ENCODE assay signal across 26 cellular contexts in the genomic region with DNA sequence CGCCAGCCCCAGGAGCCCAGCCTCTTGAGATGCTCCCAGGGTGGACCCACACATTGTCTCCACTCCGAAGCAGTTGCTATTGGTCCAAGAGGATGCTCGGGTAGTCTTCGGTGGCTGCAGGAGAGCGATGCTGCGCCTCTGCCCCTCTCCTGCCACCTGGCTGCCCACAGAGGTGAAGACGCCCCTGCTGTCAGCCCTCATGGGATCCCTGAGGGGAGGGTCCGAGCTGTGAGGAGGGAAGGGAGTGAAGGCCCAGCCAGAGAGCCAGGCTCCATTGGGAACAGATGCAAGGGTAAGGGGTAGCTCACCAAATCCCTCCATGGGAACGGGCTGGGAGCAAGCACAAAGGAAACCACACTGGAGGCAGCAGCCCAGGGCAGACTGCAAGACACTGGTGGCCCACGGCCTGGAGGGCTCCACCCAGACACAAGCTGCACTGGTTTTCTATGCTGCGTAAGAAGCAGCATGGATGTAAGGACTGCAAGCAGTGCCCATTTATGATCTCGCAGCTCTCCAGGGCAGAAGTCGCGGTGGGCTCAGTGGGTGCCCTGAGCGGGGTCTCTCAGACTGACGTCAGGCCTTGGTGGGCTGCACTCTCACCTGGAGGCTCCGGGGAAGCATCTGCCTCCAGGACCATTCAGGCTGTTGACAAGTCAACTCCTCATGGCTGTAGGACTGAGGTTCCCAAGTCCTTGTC. TPM values are rescaled to one million over a fixed set of nuclear protein-coding genes. Genes with fewer than 3 reads are reported as not detected.
DNase-seq lines count a peak whose midpoint lies in the region; ATAC-seq and TF ChIP-seq lines count a peak whose summit lies in the region.
"Had no signal": no experiment of that assay in that cellular context is flagged by ENCODE, and none has a peak within 500 bp of the region (broad histone marks: within the 10 kb centered on the region; RNA-seq: fewer than 3 reads in every experiment).

No MANE protein-coding gene starts in this region.

- intact Hi-C loops in cardiac septum (cut with DNase I) = no loop called here
- intact Hi-C loops in left ventricle myocardium inferior (cut with micrococcal nuclease) = loop anchor here (10.0 kb wide), 1 partner anchor 57 kb away; a partner anchor contains a TSS
- intact Hi-C loops in natural killer cell (cut with micrococcal nuclease) = no loop called here

- H3K36me3 Mint-ChIP-seq in activated CD8-positive, alpha-beta memory T cell treated with anti-CD3 and anti-CD28 coated beads, Interleukin-2, amount 10 ng/mL, durations not matched to agents 7 days and 5 days = no peaks in the 10 kb centered on the region
- H3K36me3 Mint-ChIP-seq in natural killer cell = no peaks in the 10 kb centered on the region

- H3K27me3 Mint-ChIP-seq in activated CD8-positive, alpha-beta memory T cell treated with anti-CD3 and anti-CD28 coated beads, Interleukin-2, amount 10 ng/mL, durations not matched to agents 7 days and 5 days = peaks cover 12% of the 10 kb centered on the region
- peaks cover 0 to 11% of the 10 kb centered on the region in 2 donors for H3K27me3 Mint-ChIP-seq in natural killer cell (ENCODE audit: low read depth in 2 of 2)
- H3K27me3 Mint-ChIP-seq: CD4-positive, alpha-beta T cell; T-helper 17 cell had no signal

- H3K4me1 Mint-ChIP-seq in activated CD8-positive, alpha-beta memory T cell treated with anti-CD3 and anti-CD28 coated beads, Interleukin-2, amount 10 ng/mL, durations not matched to agents 7 days and 5 days = no peaks in the 10 kb centered on the region
- peaks cover 15 to 48% of the 10 kb centered on the region in 2 donors for H3K4me1 Mint-ChIP-seq in natural killer cell

- H3K4me1 ChIP-seq in left ventricle myocardium inferior (peaks cover 36% of the 10 kb centered on the region), upper lobe of left lung (peaks cover 15 to 24% (median 20%) of the 10 kb centered on the region in 4 donors)

- H3K27me3 ChIP-seq in left ventricle myocardium inferior (ENCODE audit: low read depth) (no peaks in the 10 kb centered on the region), upper lobe of left lung (no peaks in the 10 kb centered on the region)
- H3K27me3 ChIP-seq: Peyer's patch, thyroid gland had no signal

- peak; percentile 74 for DNase-seq in cardiac septum (ENCODE audit: low spot score)
- no peak for DNase-seq in left ventricle myocardium inferior
- no peak for DNase-seq in activated CD8-positive, alpha-beta memory T cell treated with anti-CD3 and anti-CD28 coated beads, Interleukin-2, amount 10 ng/mL, durations not matched to agents 7 days and 5 days
- DNase-seq in natural killer cell = peak; percentile 11
- DNase-seq in upper lobe of left lung = peak; percentile 12 to 35
- DNase-seq in kidney tubule cell (ENCODE audit: low spot score) = no peak
- no peak for DNase-seq in SW 1271 (lab: John Stamatoyannopoulos, UW)
- DNase-seq: activated CD4-positive, alpha-beta T cell treated with anti-CD3 and anti-CD28 coated beads, Interleukin-2, amount 50 U/mL, for 1 hour; activated naive CD4-positive, alpha-beta T cell treated with anti-CD3 and anti-CD28 coated beads for 36 hours; activated T-cell treated with anti-CD3 and anti-CD28 coated beads for 4 hours; CD4-positive, alpha-beta T cell; dermis blood vessel endothelial cell; DMS 273 treated with DMSO at 0.1 percent for 48 hours; Karpas-422; mammary epithelial cell; NCI-H1694; nucleus accumbens; stimulated activated CD4-positive, alpha-beta T cell treated with anti-CD3 and anti-CD28 coated beads, Interleukin-4, amount 100 ng/mL, for 4 hours; stimulated activated naive CD8-positive, alpha-beta T cell treated with anti-CD3 and anti-CD28 coated beads, Interleukin-15, Interleukin-2, amounts not matched to agents 100 U/mL and 50 U/mL, for 24 hours; T-helper 17 cell; thyroid gland had no signal

- peak; percentile 20 for ATAC-seq in activated CD8-positive, alpha-beta memory T cell treated with anti-CD3 and anti-CD28 coated beads, Interleukin-2, amount 10 ng/mL, durations not matched to agents 7 days and 5 days
- ATAC-seq in natural killer cell = peak in 2 of 3 donors; percentile 24 to 38
- no peak for ATAC-seq in upper lobe of left lung (ENCODE audit: low FRiP score in 2 of 2)
- ATAC-seq in GM21526 (IDR thresholded peaks at IDR 0.05; ENCODE audit: low FRiP score, unreplicated experiment) = no peak
- ATAC-seq: stimulated activated naive CD8-positive, alpha-beta T cell treated with anti-CD3 and anti-CD28 coated beads, Interleukin-15, Interleukin-2, amounts not matched to agents 100 U/mL and 50 U/mL, for 24 hours; T-helper 17 cell had no signal

- H3K27ac ChIP-seq in left ventricle myocardium inferior (replicated peaks) (no peak overlapping the region), upper lobe of left lung (no peak overlapping the region)
- H3K27ac ChIP-seq: HL-60, Peyer's patch, thyroid gland had no signal

- H3K27ac Mint-ChIP-seq in activated CD8-positive, alpha-beta memory T cell treated with anti-CD3 and anti-CD28 coated beads, Interleukin-2, amount 10 ng/mL, durations not matched to agents 7 days and 5 days = no peak overlapping the region
- peak overlapping the region; percentile 24 to 64 for H3K27ac Mint-ChIP-seq in natural killer cell
- H3K27ac Mint-ChIP-seq: activated naive CD4-positive, alpha-beta T cell treated with anti-CD3 and anti-CD28 coated beads for 36 hours; CD4-positive, alpha-beta T cell had no signal

- TF ChIP-seq CTCF in left ventricle myocardium inferior (IDR thresholded peaks at IDR 0.05; ENCODE audit: borderline replicate concordance) (no peak), natural killer cell (IDR thresholded peaks at IDR 0.05) (no peak), upper lobe of left lung (IDR thresholded peaks at IDR 0.05) (no peak)

- H3K4me3 ChIP-seq in left ventricle myocardium inferior (no peak overlapping the region), upper lobe of left lung (no peak overlapping the region)
- H3K4me3 ChIP-seq: Peyer's patch, thyroid gland had no signal

- H3K36me3 ChIP-seq in left ventricle myocardium inferior (no peaks in the 10 kb centered on the region), upper lobe of left lung (no peaks in the 10 kb centered on the region)
- H3K36me3 ChIP-seq: Peyer's patch, thyroid gland had no signal

- no peak for TF ChIP-seq POLR2A in upper lobe of left lung (IDR thresholded peaks at IDR 0.05)

- peaks cover 13% of the 10 kb centered on the region for H3K9me3 ChIP-seq in left ventricle myocardium inferior (replicated peaks)
- H3K9me3 ChIP-seq in upper lobe of left lung = no peaks in the 10 kb centered on the region
- H3K9me3 ChIP-seq: Peyer's patch, thyroid gland had no signal

- CTCF ChIA-PET in activated CD8-positive, alpha-beta memory T cell treated with anti-CD3 and anti-CD28 coated beads, Interleukin-2, amount 10 ng/mL, durations not matched to agents 7 days and 5 days (lab: Charles Lee) = interaction anchor here (0.6 to 3.2 kb wide), 3 partner anchors 13 to 103 kb away, joined by 3 to 11 read pairs (median 3); no protein-coding TSS in a partner anchor

- H3K9me3 Mint-ChIP-seq in activated CD8-positive, alpha-beta memory T cell treated with anti-CD3 and anti-CD28 coated beads, Interleukin-2, amount 10 ng/mL, durations not matched to agents 7 days and 5 days (ENCODE audit: low read depth) = no peaks in the 10 kb centered on the region
- no peaks in the 10 kb centered on the region for H3K9me3 Mint-ChIP-seq in natural killer cell
- H3K9me3 Mint-ChIP-seq: activated naive CD4-positive, alpha-beta T cell treated with anti-CD3 and anti-CD28 coated beads for 36 hours; CD4-positive, alpha-beta T cell had no signal

- WGBS in upper lobe of left lung, 2 donors = 92 to 97% methylated on average over 5 to 17 of the region's 17 CpGs

- TF ChIP-seq EP300 in upper lobe of left lung (IDR thresholded peaks at IDR 0.05) = no peak

- no peak overlapping the region for H3K4me3 Mint-ChIP-seq in activated CD8-positive, alpha-beta memory T cell treated with anti-CD3 and anti-CD28 coated beads, Interleukin-2, amount 10 ng/mL, durations not matched to agents 7 days and 5 days
- no peak overlapping the region for H3K4me3 Mint-ChIP-seq in natural killer cell
- H3K4me3 Mint-ChIP-seq: activated naive CD4-positive, alpha-beta T cell treated with anti-CD3 and anti-CD28 coated beads for 36 hours; CD4-positive, alpha-beta T cell; T-helper 17 cell had no signal

RNA-seq across cellular contexts. Expression of a gene that starts 15.7 kb away (rescaled TPM):
- total RNA-seq in cardiac septum (26.2 TPM), left ventricle myocardium inferior (27.1 TPM), natural killer cell (100 to 1,000 TPM; 268 to 327 (median 299) TPM), upper lobe of left lung (10 to 100 TPM in 2 of 6 donors, 1 to 10 TPM in 4; 3.1 to 16.4 (median 6.8) TPM)
- total RNA-seq in activated CD8-positive, alpha-beta memory T cell treated with anti-CD3 and anti-CD28 coated beads, Interleukin-2, amount 10 ng/mL, durations not matched to agents 7 days and 5 days = 10 to 100 TPM; 20.5 to 41.4 TPM
- total RNA-seq: dermis blood vessel endothelial cell, mammary epithelial cell, SK-MEL-5 had no signal

RNA-seq across cellular contexts. Expression of a gene that starts 15.8 kb away (rescaled TPM):
- 23.2 TPM for total RNA-seq in cardiac septum
- total RNA-seq in left ventricle myocardium inferior = 36.0 TPM
- total RNA-seq in activated CD8-positive, alpha-beta memory T cell treated with anti-CD3 and anti-CD28 coated beads, Interleukin-2, amount 10 ng/mL, durations not matched to agents 7 days and 5 days = 10 to 100 TPM; 28.3 to 49.2 TPM
- total RNA-seq in natural killer cell = 100 to 1,000 TPM; 227 to 325 (median 237) TPM
- total RNA-seq in upper lobe of left lung = 10 to 100 TPM in 2 of 6 donors, 1 to 10 TPM in 4; 2.3 to 20.3 (median 9.5) TPM
- total RNA-seq: dermis blood vessel endothelial cell, mammary epithelial cell, SK-MEL-5 had no signal

RNA-seq across cellular contexts. Expression of a gene that starts 47.1 kb away (rescaled TPM):
- total RNA-seq in cardiac septum (not detected), left ventricle myocardium inferior (not detected), natural killer cell (10 to 100 TPM; 10.8 to 16.8 (median 16.0) TPM), upper lobe of left lung (1 to 10 TPM in 4 of 6 donors, not detected in 2; 1.4 to 3.4 (median 1.9) TPM)
- under 1 TPM; 0.12 to 0.15 TPM for total RNA-seq in activated CD8-positive, alpha-beta memory T cell treated with anti-CD3 and anti-CD28 coated beads, Interleukin-2, amount 10 ng/mL, durations not matched to agents 7 days and 5 days
- total RNA-seq: activated naive CD4-positive, alpha-beta T cell treated with anti-CD3 and anti-CD28 coated beads for 36 hours; CD4-positive, alpha-beta T cell; dermis blood vessel endothelial cell; fibroblast of lung; mammary epithelial cell; SK-MEL-5 had no signal

RNA-seq across cellular contexts. Expression of a gene that starts 59.6 kb away (rescaled TPM):
- total RNA-seq in cardiac septum (663 TPM), left ventricle myocardium inferior (412 TPM), natural killer cell (100 to 1,000 TPM; 263 to 292 (median 263) TPM), upper lobe of left lung (1,000 to 10,000 TPM in 1 of 6 donors, 100 to 1,000 TPM in 5; 398 to 1,053 (median 787) TPM)
- 100 to 1,000 TPM; 162 to 192 TPM for total RNA-seq in activated CD8-positive, alpha-beta memory T cell treated with anti-CD3 and anti-CD28 coated beads, Interleukin-2, amount 10 ng/mL, durations not matched to agents 7 days and 5 days

Comparison
In these comparisons a context has a peak if more than half of its experiments do, and no peak if none do; other contexts are left out.
1. DNase-seq: peak in cardiac septum (single experiment), natural killer cell (single experiment) and upper lobe of left lung (2 of 2); none in left ventricle myocardium inferior (single experiment), activated CD8-positive, alpha-beta memory T cell treated with anti-CD3 and anti-CD28 coated beads, Interleukin-2, amount 10 ng/mL, durations not matched to agents 7 days and 5 days (single experiment), kidney tubule cell (single experiment) and SW 1271 (0 of 2).
2. ATAC-seq: peak in activated CD8-positive, alpha-beta memory T cell treated with anti-CD3 and anti-CD28 coated beads, Interleukin-2, amount 10 ng/mL, durations not matched to agents 7 days and 5 days (single experiment) and natural killer cell (2 of 3); none in upper lobe of left lung (0 of 2) and GM21526 (single experiment).